33 cellular contexts compared by ENCODE assay signal in the genomic region with DNA sequence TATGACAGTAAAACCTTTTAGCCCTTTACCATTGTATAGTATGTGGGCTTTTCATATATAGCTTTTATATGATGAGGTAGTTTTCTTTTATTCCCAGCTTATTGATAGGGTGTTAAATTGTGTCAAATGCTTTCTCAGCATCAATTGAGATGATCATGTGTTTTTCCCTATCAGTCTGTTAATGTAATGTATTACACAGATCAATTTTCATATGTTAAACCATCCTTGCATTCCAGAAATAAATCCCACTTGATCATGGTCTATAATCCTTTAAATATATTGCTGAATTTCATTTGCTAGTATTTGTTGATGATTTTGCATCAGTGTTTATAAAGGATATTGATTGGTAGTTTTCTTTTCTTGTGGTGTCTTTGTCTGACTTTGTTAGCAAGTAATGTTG.
"Had no signal": no experiment of that assay in that cellular context is flagged by ENCODE, and none has a peak within 500 bp of the region (broad histone marks: within the 10 kb centered on the region; RNA-seq: fewer than 3 reads in every experiment).

No MANE protein-coding gene starts in this region.

- H3K4me1 ChIP-seq: adrenal gland, ascending aorta, body of pancreas, breast epithelium had no signal

- H3K36me3 ChIP-seq: adrenal gland, ascending aorta, brain microvascular endothelial cell, breast epithelium, cardiac muscle cell had no signal

- DNase-seq: activated effector memory CD4-positive, alpha-beta T cell treated with anti-CD3 and anti-CD28 coated beads, Interleukin-2, amount 50 U/mL, for 16 hours; activated effector memory CD4-positive, alpha-beta T cell treated with Interleukin-2 at 50 U/mL for 16 hours; activated gamma-delta T cell; activated gamma-delta T cell treated with Interleukin-2 at 50 U/mL for 16 hours; activated naive CD4-positive, alpha-beta T cell; activated naive CD4-positive, alpha-beta T cell treated with anti-CD3 and anti-CD28 coated beads for 36 hours; activated naive CD4-positive, alpha-beta T cell treated with anti-CD3 and anti-CD28 coated beads, Interleukin-2, amount 10 ng/mL, durations not matched to agents 7 days and 5 days; activated naive CD4-positive, alpha-beta T cell treated with anti-CD3 and anti-CD28 coated beads, Interleukin-2, amount 50 U/mL, for 16 hours; activated naive CD4-positive, alpha-beta T cell treated with Interleukin-2 at 50 U/mL for 16 hours; activated naive CD8-positive, alpha-beta T cell treated with anti-CD3 and anti-CD28 coated beads for 36 hours; activated naive CD8-positive, alpha-beta T cell treated with anti-CD3 and anti-CD28 coated beads, Interleukin-2, amount 10 ng/mL, durations not matched to agents 7 days and 5 days; activated naive CD8-positive, alpha-beta T cell treated with anti-CD3 and anti-CD28 coated beads, Interleukin-2, amount 50 U/mL, for 24 hours; activated T-cell treated with anti-CD3 and anti-CD28 coated beads, Interleukin-2, amount 50 U/mL, for 24 hours; activated T-cell treated with anti-CD3 and anti-CD28 coated beads, Interleukin-2, amount 50 U/mL, for 4 hours; activated T-cell treated with anti-CD3 and anti-CD28 coated beads, Interleukin-2, amount 50 U/mL, for 48 hours; activated T-cell treated with anti-CD3 and anti-CD28 coated beads, Interleukin-2, amount 50 U/mL, for 72 hours; adrenal gland; amniotic stem cell; amygdala; anterior cingulate cortex; aorta; body of pancreas; brain microvascular endothelial cell; caudate nucleus; central memory CD4-positive, alpha-beta T cell; cerebellar nuclear complex had no signal

- H3K4me3 ChIP-seq: adrenal gland, ascending aorta, body of pancreas, breast epithelium, cardiac muscle cell had no signal

- H3K27ac ChIP-seq: adrenal gland, ascending aorta, body of pancreas, brain microvascular endothelial cell, breast epithelium, cardiac muscle cell had no signal

- ATAC-seq: activated naive CD4-positive, alpha-beta T cell treated with anti-CD3 and anti-CD28 coated beads, Interleukin-2, amount 50 U/mL, for 72 hours; activated naive CD8-positive, alpha-beta T cell treated with anti-CD3 and anti-CD28 coated beads, Interleukin-2, amount 50 U/mL, for 24 hours; activated T-cell treated with anti-CD3 and anti-CD28 coated beads, Interleukin-2, amount 50 U/mL, for 4 hours; activated T-cell treated with anti-CD3 and anti-CD28 coated beads, Interleukin-2, amount 50 U/mL, for 72 hours; activated T-helper 17 cell treated with anti-CD3 and anti-CD28 coated beads, Interleukin-2, amount 50 U/mL, for 72 hours; body of pancreas had no signal

- H3K9me3 ChIP-seq: adrenal gland, body of pancreas had no signal

- FAIRE-seq: astrocyte, bronchial epithelial cell had no signal

- H3K27me3 ChIP-seq: adrenal gland, ascending aorta, body of pancreas, brain microvascular endothelial cell, breast epithelium, cardiac muscle cell had no signal
